17 cellular contexts compared by ENCODE assay signal in genomic region chr1:32082022-32082421, GRCh38. TPM values are rescaled to one million over a fixed set of nuclear protein-coding genes. Genes with fewer than 3 reads are reported as not detected.
DNase-seq lines count a peak whose midpoint lies in the region; ATAC-seq and TF ChIP-seq lines count a peak whose summit lies in the region.
"Had no signal": no experiment of that assay in that cellular context is flagged by ENCODE, and none has a peak within 500 bp of the region (broad histone marks: within the 10 kb centered on the region; RNA-seq: fewer than 3 reads in every experiment).

No MANE protein-coding gene starts in this region.

- WGBS in stomach, 5 donors: 66 to 85% (median 78%) methylated on average over 1 of the region's 1 CpG

- H3K27me3 ChIP-seq in stomach: no peaks in the 10 kb centered on the region
- H3K27me3 ChIP-seq: MG63 had no signal

- no peak for TF ChIP-seq CTCF in stomach (IDR thresholded peaks at IDR 0.05)

- H3K4me1 ChIP-seq in stomach: no peaks in the 10 kb centered on the region

- peak overlapping the region; percentile 56 for H3K27ac Mint-ChIP-seq in memory B cell

- intact Hi-C loops in stomach (cut with DNase I; ENCODE audit: low total_unique reads): no loop called here

- no peaks in the 10 kb centered on the region for H3K9me3 Mint-ChIP-seq in memory B cell

- TF ChIP-seq POLR2A in stomach (IDR thresholded peaks at IDR 0.05): no peak

- no peak overlapping the region for H3K27ac ChIP-seq in stomach

- H3K4me3 Mint-ChIP-seq in memory B cell: no peak overlapping the region

- peaks cover 14% of the 10 kb centered on the region for H3K4me1 Mint-ChIP-seq in memory B cell

- H3K36me3 Mint-ChIP-seq in memory B cell: peaks cover 24% of the 10 kb centered on the region

- no peak for TF ChIP-seq EP300 in stomach (IDR thresholded peaks at IDR 0.05)

- DNase-seq in NOMO-1 treated with DMSO at 0.1 percent for 48 hours (lab: John Stamatoyannopoulos, UW; ENCODE audit: unreplicated experiment) (peak; percentile 46), NOMO-1 (lab: John Stamatoyannopoulos, UW; ENCODE audit: unreplicated experiment in 2 of 2) (no peak), GDM1 (lab: John Stamatoyannopoulos, UW) (peak; percentile 30), NOMO-1 treated with dmso at 0.1 percent for 144 hours (lab: John Stamatoyannopoulos, UW; ENCODE audit: unreplicated experiment) (peak; percentile 5), memory B cell (ENCODE audit: low spot score in 2 of 2) (no peak), stomach (no peak)
- DNase-seq: 8988T, DND-41, MG63, NCI-H1417, NCI-H2029, NCI-H2171 treated with DMSO at 0.1 percent for 48 hours, NCI-H774, Right ventricle myocardium superior, SK-N-SH had no signal

- ATAC-seq in memory B cell (ENCODE audit: low read depth) (no peak), HG03460 (IDR thresholded peaks at IDR 0.05; ENCODE audit: unreplicated experiment) (no peak), HG02970 (IDR thresholded peaks at IDR 0.05; ENCODE audit: low FRiP score, unreplicated experiment) (no peak)

- H3K36me3 ChIP-seq in stomach: peaks cover 32 to 89% (median 80%) of the 10 kb centered on the region in 4 donors

- no peak overlapping the region for H3K4me3 ChIP-seq in stomach
- H3K4me3 ChIP-seq: MG63 had no signal

- H3K9me3 ChIP-seq in stomach: no peaks in the 10 kb centered on the region
- H3K9me3 ChIP-seq: SK-N-SH had no signal

- H3K27me3 Mint-ChIP-seq in memory B cell: no peaks in the 10 kb centered on the region

RNA-seq across cellular contexts. Expression of gene TMEM39B, which starts 9.3 kb away (rescaled TPM):
- total RNA-seq in stomach: 1 to 10 TPM in 4 of 5 donors, not detected in 1; 2.2 to 6.2 (median 3.4) TPM
- polyA plus RNA-seq in stomach: 1 to 10 TPM; 4.7 to 9.7 (median 6.4) TPM

RNA-seq across cellular contexts. Expression of gene KPNA6, which starts 25.8 kb away (rescaled TPM):
- total RNA-seq in stomach: 10 to 100 TPM; 14.6 to 38.0 (median 32.6) TPM
- 10 to 100 TPM in 1 of 3 donors, 1 to 10 TPM in 2; 7.6 to 11.3 (median 8.5) TPM for polyA plus RNA-seq in stomach

Comparison
In these comparisons a context has a peak if more than half of its experiments do, and no peak if none do; other contexts are left out.
1. DNase-seq: peak in NOMO-1 treated with DMSO at 0.1 percent for 48 hours (single experiment), GDM1 (single experiment) and NOMO-1 treated with dmso at 0.1 percent for 144 hours (single experiment); none in NOMO-1 (0 of 2), memory B cell (0 of 2) and stomach (single experiment).